In genomic region chr17:76107507-76107906, GRCh38 we compare ENCODE assay signal across 15 cellular contexts. TPM values are rescaled to one million over a fixed set of nuclear protein-coding genes. Genes with fewer than 3 reads are reported as not detected.
A peak's percentile ranks its signal among the peaks of the same experiment; 100 is the strongest.
DNase-seq lines count a peak whose midpoint lies in the region; ATAC-seq and TF ChIP-seq lines count a peak whose summit lies in the region.
"Had no signal": no experiment of that assay in that cellular context is flagged by ENCODE, and none has a peak within 500 bp of the region (broad histone marks: within the 10 kb centered on the region; RNA-seq: fewer than 3 reads in every experiment).

No MANE protein-coding gene starts in this region.

- no peaks in the 10 kb centered on the region for H3K36me3 ChIP-seq in left ventricle myocardium inferior
- H3K36me3 ChIP-seq in heart right ventricle: no peaks in the 10 kb centered on the region

- TF ChIP-seq CTCF in left ventricle myocardium inferior (IDR thresholded peaks at IDR 0.05; ENCODE audit: borderline replicate concordance) (peak; percentile 14), heart right ventricle (IDR thresholded peaks at IDR 0.05) (no peak), LNCAP (IDR thresholded peaks at IDR 0.05) (peak; percentile 16; the same call in 1 of the 2 replicates), chondrocyte (IDR thresholded peaks at IDR 0.05) (peak; percentile 68), type B pancreatic cell (conservative IDR thresholded peaks at IDR 0.05) (peak; percentile 63), lower leg skin (IDR thresholded peaks at IDR 0.05) (no peak)

- intact Hi-C loops in left ventricle myocardium inferior (cut with micrococcal nuclease): no loop called here
- intact Hi-C loops in heart right ventricle (cut with DNase I): loop anchor here in 2 of 10 donors (10.0 kb wide), 2 partner anchors 287 to 297 kb away; no protein-coding TSS in a partner anchor
- intact Hi-C loops in lower leg skin (cut with DNase I; ENCODE audit: low total_unique reads): no loop called here

- H3K4me1 Mint-ChIP-seq in chondrocyte (ENCODE audit: low read depth) (peaks cover 8% of the 10 kb centered on the region), type B pancreatic cell (ENCODE audit: unreplicated experiment) (peaks cover 16% of the 10 kb centered on the region)
- H3K4me1 Mint-ChIP-seq: activated T-helper 17 cell treated with anti-CD3 and anti-CD28 coated beads, Interleukin-2, amount 50 U/mL, for 72 hours had no signal

- no peaks in the 10 kb centered on the region for H3K36me3 Mint-ChIP-seq in chondrocyte (ENCODE audit: low read depth)
- H3K36me3 Mint-ChIP-seq in type B pancreatic cell: no peaks in the 10 kb centered on the region

- TF ChIP-seq POLR2A in lower leg skin (IDR thresholded peaks at IDR 0.05): no peak

- H3K27ac ChIP-seq in left ventricle myocardium inferior (replicated peaks) (no peak overlapping the region), heart right ventricle (no peak overlapping the region)

- H3K4me1 ChIP-seq in left ventricle myocardium inferior (peaks cover 19% of the 10 kb centered on the region), heart right ventricle (peaks cover 5 to 22% (median 13%) of the 10 kb centered on the region in 9 donors)

- DNase-seq in left ventricle myocardium inferior (no peak), heart right ventricle (no peak), chondrocyte (ENCODE audit: low spot score) (no peak), type B pancreatic cell (ENCODE audit: extremely low spot score, unreplicated experiment) (no peak), lower leg skin (ENCODE audit: low spot score in 2 of 2) (no peak), SIG-M5 treated with dmso at 0.1 percent for 504 hours (lab: John Stamatoyannopoulos, UW; ENCODE audit: unreplicated experiment) (no peak), dedifferentiated amniotic fluid mesenchymal stem cell (ENCODE audit: extremely low spot score) (no peak)
- DNase-seq: activated B cell treated with CpG ODN at 0.5 μM for 24 hours, cerebellar nuclear complex, mucosa of descending colon, MV-4-11 had no signal

- H3K27me3 ChIP-seq in left ventricle myocardium inferior (ENCODE audit: low read depth): no peaks in the 10 kb centered on the region
- H3K27me3 ChIP-seq in heart right ventricle: no peaks in the 10 kb centered on the region

- H3K27me3 Mint-ChIP-seq in chondrocyte (ENCODE audit: low read depth): no peaks in the 10 kb centered on the region
- H3K27me3 Mint-ChIP-seq in type B pancreatic cell: no peaks in the 10 kb centered on the region
- H3K27me3 Mint-ChIP-seq: activated B cell treated with CpG ODN at 0.5 μM for 24 hours; activated T-helper 17 cell treated with anti-CD3 and anti-CD28 coated beads, Interleukin-2, amount 50 U/mL, for 72 hours had no signal

- H3K27ac Mint-ChIP-seq in chondrocyte (ENCODE audit: unreplicated experiment) (no peak overlapping the region), type B pancreatic cell (no peak overlapping the region)
- H3K27ac Mint-ChIP-seq: activated B cell treated with CpG ODN at 0.5 μM for 24 hours; activated T-helper 17 cell treated with anti-CD3 and anti-CD28 coated beads, Interleukin-2, amount 50 U/mL, for 72 hours had no signal

- H3K4me3 ChIP-seq in left ventricle myocardium inferior (no peak overlapping the region), heart right ventricle (no peak overlapping the region), lower leg skin (ENCODE audit: low read depth, poor library complexity, severe bottlenecking) (no peak overlapping the region)
- H3K4me3 ChIP-seq: mucosa of descending colon had no signal

- H3K4me3 Mint-ChIP-seq in chondrocyte (ENCODE audit: unreplicated experiment): no peak overlapping the region
- no peak overlapping the region for H3K4me3 Mint-ChIP-seq in type B pancreatic cell
- H3K4me3 Mint-ChIP-seq: activated B cell treated with CpG ODN at 0.5 μM for 24 hours; activated T-helper 17 cell treated with anti-CD3 and anti-CD28 coated beads, Interleukin-2, amount 50 U/mL, for 72 hours had no signal

- WGBS in heart right ventricle, 2 donors: 89 to 92% methylated on average over 6 of the region's 6 CpGs
- 87 to 89% methylated on average over 6 of the region's 6 CpGs for WGBS in lower leg skin, 2 donors

- H3K9me3 Mint-ChIP-seq in chondrocyte (ENCODE audit: low read depth) (no peaks in the 10 kb centered on the region), type B pancreatic cell (no peaks in the 10 kb centered on the region)
- H3K9me3 Mint-ChIP-seq: activated B cell treated with CpG ODN at 0.5 μM for 24 hours; activated T-helper 17 cell treated with anti-CD3 and anti-CD28 coated beads, Interleukin-2, amount 50 U/mL, for 72 hours had no signal

- ATAC-seq in heart right ventricle: no peak
- ATAC-seq: activated T-helper 17 cell treated with anti-CD3 and anti-CD28 coated beads, Interleukin-2, amount 50 U/mL, for 72 hours; mucosa of descending colon had no signal

- H3K9me3 ChIP-seq in left ventricle myocardium inferior (replicated peaks) (no peaks in the 10 kb centered on the region), heart right ventricle (no peaks in the 10 kb centered on the region)
- H3K9me3 ChIP-seq: mucosa of descending colon had no signal

RNA-seq across cellular contexts. Expression of gene EXOC7, which starts 3.9 kb away (rescaled TPM):
- total RNA-seq in left ventricle myocardium inferior (81.1 TPM), heart right ventricle (10 to 100 TPM; 66.4 to 97.5 (median 87.9) TPM), chondrocyte (129 to 180 TPM (median 131 TPM) in 3 replicates), type B pancreatic cell (ENCODE audit: low replicate concordance) (171 and 201 TPM in 2 replicates), lower leg skin (10 to 100 TPM; 52.5 to 78.4 (median 72.3) TPM)
- polyA plus RNA-seq in heart right ventricle: 10 to 100 TPM; 37.9 to 55.6 TPM

RNA-seq across cellular contexts. Expression of gene ZACN, which starts 28.5 kb away (rescaled TPM):
- total RNA-seq in left ventricle myocardium inferior (not detected), heart right ventricle (not detected), chondrocyte (not detected in 3 replicates), type B pancreatic cell (ENCODE audit: low replicate concordance) (0.29 TPM in 1 of 2 replicates, not detected in the other), lower leg skin (not detected)
- 1 to 10 TPM; 1.1 to 1.6 TPM for polyA plus RNA-seq in heart right ventricle
- total RNA-seq: H4, RPMI7951 had no signal

RNA-seq across cellular contexts. Expression of gene GALR2, which starts 32.9 kb away (rescaled TPM):
- total RNA-seq in left ventricle myocardium inferior: not detected
- not detected for total RNA-seq in heart right ventricle
- under 1 TPM in 1 of 2 donors, not detected in 1; 0.10 TPM for polyA plus RNA-seq in heart right ventricle
- total RNA-seq in chondrocyte: not detected in 3 replicates
- 0.94 and 1.3 TPM in 2 replicates for total RNA-seq in type B pancreatic cell (ENCODE audit: low replicate concordance)
- total RNA-seq in lower leg skin: under 1 TPM in 2 of 4 donors, not detected in 2; 0.17 to 0.97 TPM
- total RNA-seq: RPMI7951 had no signal

RNA-seq across cellular contexts. Expression of gene FOXJ1, which starts 33.5 kb away (rescaled TPM):
- total RNA-seq in left ventricle myocardium inferior (not detected), heart right ventricle (not detected), chondrocyte (0.12 TPM in 1 of 3 replicates, not detected in the others), type B pancreatic cell (ENCODE audit: low replicate concordance) (5.3 and 18.2 TPM in 2 replicates), lower leg skin (1 to 10 TPM; 1.2 to 2.4 (median 1.8) TPM)
- polyA plus RNA-seq in heart right ventricle: under 1 TPM in 1 of 2 donors, not detected in 1; 0.03 TPM
- total RNA-seq: H4, RPMI7951 had no signal

RNA-seq across cellular contexts. Expression of gene SRP68, which starts 35.2 kb away (rescaled TPM):
- total RNA-seq in left ventricle myocardium inferior (57.4 TPM), heart right ventricle (10 to 100 TPM; 53.6 to 69.7 (median 63.1) TPM), chondrocyte (62.1 to 77.6 TPM (median 63.0 TPM) in 3 replicates), type B pancreatic cell (ENCODE audit: low replicate concordance) (86.7 and 89.6 TPM in 2 replicates), lower leg skin (10 to 100 TPM; 67.2 to 76.5 (median 72.3) TPM)
- 10 to 100 TPM; 26.2 to 62.1 TPM for polyA plus RNA-seq in heart right ventricle

Comparison
In these comparisons a context has a peak if more than half of its experiments do, and no peak if none do; other contexts are left out.
1. CTCF ChIP-seq: peak in left ventricle myocardium inferior (single experiment), LNCAP (single experiment), chondrocyte (single experiment) and type B pancreatic cell (single experiment); none in heart right ventricle (0 of 9) and lower leg skin (0 of 3).